1 cellular context compared by ENCODE assay signal in genomic region chr19:29329460-29330134, GRCh38.
TF ChIP-seq lines count a peak whose summit lies in the region.

No MANE protein-coding gene starts in this region.

TF ChIP-seq in H1, 55 proteins besides CTCF, POLR2A, EP300 and RAD21:
- TF ChIP-seq KDM1A (IDR thresholded peaks at IDR 0.05; ENCODE audit: borderline replicate concordance, low read length): peak; percentile 95
- TF ChIP-seq, protein P1, sequence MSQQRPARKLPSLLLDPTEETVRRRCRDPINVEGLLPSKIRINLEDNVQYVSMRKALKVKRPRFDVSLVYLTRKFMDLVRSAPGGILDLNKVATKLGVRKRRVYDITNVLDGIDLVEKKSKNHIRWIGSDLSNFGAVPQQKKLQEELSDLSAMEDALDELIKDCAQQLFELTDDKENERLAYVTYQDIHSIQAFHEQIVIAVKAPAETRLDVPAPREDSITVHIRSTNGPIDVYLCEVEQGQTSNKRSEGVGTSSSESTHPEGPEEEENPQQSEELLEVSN (IDR thresholded peaks at IDR 0.05): peak; percentile 38; the same call in 1 of the 2 replicates
- TF ChIP-seq RFX5 (IDR thresholded peaks at IDR 0.05; ENCODE audit: borderline replicate concordance, low read depth, low read length): no peak
- TF ChIP-seq, protein P2, sequence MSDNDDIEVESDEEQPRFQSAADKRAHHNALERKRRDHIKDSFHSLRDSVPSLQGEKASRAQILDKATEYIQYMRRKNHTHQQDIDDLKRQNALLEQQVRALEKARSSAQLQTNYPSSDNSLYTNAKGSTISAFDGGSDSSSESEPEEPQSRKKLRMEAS (IDR thresholded peaks at IDR 0.05): peak; percentile 93
- TF ChIP-seq CHD1 (IDR thresholded peaks at IDR 0.05; ENCODE audit: low read depth, low read length): no peak
- peak; percentile 92 for TF ChIP-seq YY1 (IDR thresholded peaks at IDR 0.05; ENCODE audit: low read depth, low read length)
- 0 out of 4 replicates have a peak, but pooled peaks of 1 of the 2 experiments have one; percentile 23 for TF ChIP-seq SIN3A (conservative IDR thresholded peaks at IDR 0.05 in 1 of 2, IDR thresholded peaks at IDR 0.05 in 1 of 2; ENCODE audit: low read depth in 1 of 2, low read length in 2 of 2)
